ENCODE assay signal across 22 cellular contexts in the genomic region with DNA sequence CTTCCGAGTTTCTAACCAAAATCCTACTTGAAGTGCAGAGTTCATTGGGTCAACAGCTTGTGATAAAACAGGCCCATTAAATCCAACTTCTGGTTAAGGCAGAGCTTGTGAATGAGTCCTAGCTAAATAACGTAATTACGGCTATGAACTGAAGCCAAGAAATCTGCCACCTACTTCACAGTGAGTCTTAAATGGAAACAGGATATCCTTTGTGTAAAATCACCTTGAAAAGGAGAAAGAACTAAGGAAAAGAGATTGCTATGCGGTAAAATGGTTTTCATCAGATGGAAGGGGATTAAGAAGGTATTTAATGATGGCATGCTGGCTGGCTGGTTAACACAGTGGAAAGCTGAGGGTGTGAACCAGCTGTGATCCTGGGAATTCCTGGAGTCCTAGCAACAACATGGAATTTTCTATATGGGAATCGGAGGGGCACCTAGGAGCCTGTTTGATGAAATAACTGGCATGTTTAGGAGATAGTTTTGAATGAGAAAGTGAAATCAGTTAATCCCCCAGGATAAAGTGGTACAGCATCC.
DNase-seq lines count a peak whose midpoint lies in the region; ATAC-seq and TF ChIP-seq lines count a peak whose summit lies in the region.
"Had no signal": no experiment of that assay in that cellular context is flagged by ENCODE, and none has a peak within 500 bp of the region (broad histone marks: within the 10 kb centered on the region; RNA-seq: fewer than 3 reads in every experiment).

No MANE protein-coding gene starts in this region.

- intact Hi-C loops in A673 (cut with micrococcal nuclease; ENCODE audit: unreplicated experiment) (no loop called here), posterior cingulate gyrus (cut with DNase I) (no loop called here), heart left ventricle (cut with DNase I) (no loop called here), testis (cut with DNase I; ENCODE audit: low total_unique reads) (no loop called here)

- no peak overlapping the region for H3K4me3 ChIP-seq in A673 (ENCODE audit: low read depth, low read length, poor library complexity, severe bottlenecking)
- no peak overlapping the region for H3K4me3 ChIP-seq in heart left ventricle
- H3K4me3 ChIP-seq in testis: no peak overlapping the region
- H3K4me3 ChIP-seq: BLaER1 had no signal

- no peak for TF ChIP-seq POLR2A in heart left ventricle (IDR thresholded peaks at IDR 0.05)
- TF ChIP-seq POLR2A in testis (IDR thresholded peaks at IDR 0.05): no peak

- no peak for ATAC-seq in heart left ventricle
- ATAC-seq: HCT116; HepG2; right cardiac atrium; stimulated activated naive CD8-positive, alpha-beta T cell treated with anti-CD3 and anti-CD28 coated beads, Interleukin-15, Interleukin-2, amounts not matched to agents 100 U/mL and 50 U/mL, for 24 hours had no signal

- POLR2A ChIA-PET in A673 (lab: Charles Lee; ENCODE audit: low non-redundant PET): no interaction called here

- H3K27me3 ChIP-seq in A673 (replicated peaks; ENCODE audit: insufficient read depth, low read depth, low read length, poor library complexity) (no peaks in the 10 kb centered on the region), heart left ventricle (no peaks in the 10 kb centered on the region), testis (no peaks in the 10 kb centered on the region)
- H3K27me3 ChIP-seq: BLaER1 had no signal

- DNase-seq in A673 (ENCODE audit: low spot score) (peak; percentile 20), H4 (ENCODE audit: low spot score) (peak; percentile 58), amniotic epithelial cell (ENCODE audit: low read depth) (peak; percentile 25), left kidney (ENCODE audit: low read depth, low spot score) (peak; percentile 37), posterior cingulate gyrus (no peak), heart left ventricle (no peak), NCI-H2107 treated with DMSO at 0.1 percent for 48 hours (lab: John Stamatoyannopoulos, UW; ENCODE audit: unreplicated experiment) (no peak), testis (no peak)
- DNase-seq: activated CD4-positive, alpha-beta T cell treated with anti-CD3 and anti-CD28 coated beads, Interleukin-2, amount 10 ng/mL, durations not matched to agents 24 days and 14 days; activated naive CD4-positive, alpha-beta T cell treated with anti-CD3 and anti-CD28 coated beads for 36 hours; amygdala; COR-L47; Kasumi-1; NCI-H2081; NCI-H510A; right cardiac atrium; stimulated activated naive CD8-positive, alpha-beta T cell treated with anti-CD3 and anti-CD28 coated beads, Interleukin-15, Interleukin-2, amounts not matched to agents 100 U/mL and 50 U/mL, for 24 hours had no signal

- no peak for TF ChIP-seq CTCF in A673 (conservative IDR thresholded peaks at IDR 0.05; ENCODE audit: low read depth, low read length)
- no peak for TF ChIP-seq CTCF in heart left ventricle (IDR thresholded peaks at IDR 0.05)
- no peak for TF ChIP-seq CTCF in testis (IDR thresholded peaks at IDR 0.05)

- 53 to 62% (median 60%) methylated on average over 5 of the region's 5 CpGs for WGBS in heart left ventricle, 4 donors
- WGBS in testis, 2 donors: 69 to 74% methylated on average over 5 of the region's 5 CpGs

- CTCF ChIA-PET in A673 (lab: Charles Lee): no interaction called here

- H3K27ac ChIP-seq in A673 (ENCODE audit: low read depth, low read length, poor library complexity, severe bottlenecking): no peak overlapping the region
- no peak overlapping the region for H3K27ac ChIP-seq in heart left ventricle
- no peak overlapping the region for H3K27ac ChIP-seq in testis
- H3K27ac ChIP-seq: BLaER1, RWPE1, VCaP had no signal

- BruUV-seq in A673 (replicated peaks; lab: Mats Ljungman, UMichigan): no TSS peak

- H3K9me3 ChIP-seq in A673 (ENCODE audit: low read depth, low read length, poor library complexity, severe bottlenecking): peaks cover 4% of the 10 kb centered on the region
- peaks cover 0 to 11% (median 0%) of the 10 kb centered on the region in 12 donors for H3K9me3 ChIP-seq in heart left ventricle
- no peaks in the 10 kb centered on the region for H3K9me3 ChIP-seq in testis
- H3K9me3 ChIP-seq: BLaER1 had no signal

- H3K36me3 ChIP-seq in A673 (ENCODE audit: insufficient read depth, low read length, poor library complexity, severe bottlenecking) (no peaks in the 10 kb centered on the region), heart left ventricle (no peaks in the 10 kb centered on the region), testis (ENCODE audit: low read depth, missing control alignments) (no peaks in the 10 kb centered on the region)
- H3K36me3 ChIP-seq: BLaER1 had no signal

- H3K4me1 ChIP-seq in A673 (ENCODE audit: insufficient read depth, low read length, poor library complexity, severe bottlenecking) (peaks cover 7% of the 10 kb centered on the region), heart left ventricle (no peaks in the 10 kb centered on the region), testis (no peaks in the 10 kb centered on the region)
- H3K4me1 ChIP-seq: BLaER1 had no signal

Comparison
In these comparisons a context has a peak if more than half of its experiments do, and no peak if none do; other contexts are left out.
1. DNase-seq: peak in A673 (single experiment), H4 (single experiment), amniotic epithelial cell (single experiment) and left kidney (single experiment); none in posterior cingulate gyrus (0 of 10), heart left ventricle (0 of 5), NCI-H2107 treated with DMSO at 0.1 percent for 48 hours (single experiment) and testis (single experiment).